In genomic region chr15:57555270-57555669, GRCh38 we compare ENCODE assay signal across 16 cellular contexts. TPM values are rescaled to one million over a fixed set of nuclear protein-coding genes. Genes with fewer than 3 reads are reported as not detected.
DNase-seq lines count a peak whose midpoint lies in the region; ATAC-seq, FAIRE-seq and TF ChIP-seq lines count a peak whose summit lies in the region.
"Had no signal": no experiment of that assay in that cellular context is flagged by ENCODE, and none has a peak within 500 bp of the region (broad histone marks: within the 10 kb centered on the region; RNA-seq: fewer than 3 reads in every experiment).

No MANE protein-coding gene starts in this region.

- WGBS in heart left ventricle, 4 donors: 89 to 96% (median 94%) methylated on average over 3 of the region's 3 CpGs
- WGBS in mesodermal cell (ENCODE audit: insufficient coverage in 2 of 2), 2 experiments: 87 to 100% methylated on average over 3 of the region's 3 CpGs

- intact Hi-C loops in heart left ventricle (cut with DNase I): loop anchor here in 7 of 10 donors (5.0 to 10.0 kb wide), 9 partner anchors 150 to 517 kb away; partner anchors contain the start of genes ALDH1A2 (in 4 of the 7) and POLR2M (in 2 of the 7)
- intact Hi-C loops in cardiac septum (cut with DNase I): loop anchor here (10.0 kb wide), 1 partner anchor 150 kb away; the partner anchor contains the start of gene POLR2M

- H3K36me3 ChIP-seq in heart left ventricle (no peaks in the 10 kb centered on the region), mesodermal cell (ENCODE audit: control insufficient read depth, insufficient read depth, low read length) (peaks cover 12% of the 10 kb centered on the region)
- H3K36me3 ChIP-seq: SJSA1 had no signal

- TF ChIP-seq POLR2A in heart left ventricle (IDR thresholded peaks at IDR 0.05): no peak

- peak; percentile 42 for FAIRE-seq in urothelium cell line (lab: Jason Lieb, UNC)
- FAIRE-seq: D721Med, endometrium had no signal

- H3K27ac ChIP-seq in heart left ventricle (peak overlapping the region in 10 of 12 donors; percentile 30 to 94 (median 85)), caudate nucleus (ENCODE audit: low read depth, low read length) (peak overlapping the region; percentile 64), mesodermal cell (ENCODE audit: low read depth, low read length, severe bottlenecking) (peak overlapping the region; percentile 84)
- H3K27ac ChIP-seq: HL-60, SJSA1 had no signal

- DNase-seq in heart left ventricle: no peak
- DNase-seq in cardiac septum (ENCODE audit: low spot score): no peak
- no peak for DNase-seq in caudate nucleus (lab: John Stamatoyannopoulos, UW)
- DNase-seq in urothelium cell line (ENCODE audit: low spot score): no peak
- DNase-seq in NCI-H1694 treated with DMSO at 0.1 percent for 48 hours (lab: John Stamatoyannopoulos, UW): no peak
- no peak for DNase-seq in HuH-7 (ENCODE audit: low spot score)
- no peak for DNase-seq in stimulated activated CD4-positive, alpha-beta T cell treated with anti-CD3 and anti-CD28 coated beads, Interleukin-1b, Interleukin-23, amount 100 ng/mL, for 48 hours
- DNase-seq: ACHN, activated B cell treated with CpG ODN at 0.5 μM for 24 hours, NCI-H2227 treated with DMSO at 0.1 percent for 48 hours, right lobe of liver had no signal

- H3K27me3 ChIP-seq in heart left ventricle: no peaks in the 10 kb centered on the region
- H3K27me3 ChIP-seq: right lobe of liver, SJSA1 had no signal

- ATAC-seq in heart left ventricle: no peak

- H3K9me3 ChIP-seq in heart left ventricle (no peaks in the 10 kb centered on the region), mesodermal cell (ENCODE audit: control insufficient read depth, low read length) (no peaks in the 10 kb centered on the region)
- H3K9me3 ChIP-seq: right lobe of liver, SJSA1 had no signal

- TF ChIP-seq CTCF in heart left ventricle (IDR thresholded peaks at IDR 0.05): no peak

- H3K4me1 ChIP-seq in heart left ventricle (peaks cover 8 to 60% (median 53%) of the 10 kb centered on the region in 12 donors), mesodermal cell (ENCODE audit: control insufficient read depth, insufficient read depth, low read length, poor library complexity, severe bottlenecking) (peaks cover 55% of the 10 kb centered on the region)

- H3K4me3 ChIP-seq in heart left ventricle (no peak overlapping the region), mesodermal cell (ENCODE audit: extremely low read depth, insufficient read depth, low read length, poor library complexity, severe bottlenecking) (no peak overlapping the region)
- H3K4me3 ChIP-seq: right lobe of liver, SJSA1 had no signal

RNA-seq across cellular contexts. Expression of gene MYZAP, which starts 36.4 kb away (rescaled TPM):
- total RNA-seq in heart left ventricle: 1,000 to 10,000 TPM in 2 of 9 donors, 100 to 1,000 TPM in 7; 359 to 1,065 (median 670) TPM
- polyA plus RNA-seq in heart left ventricle: 100 to 1,000 TPM; 280 to 506 TPM
- total RNA-seq in cardiac septum: 658 TPM
- polyA plus RNA-seq in mesodermal cell (2013, experiment 1 of 2): 12.3 TPM
- polyA plus RNA-seq in mesodermal cell (2013, experiment 2 of 2): 7.7 TPM
- total RNA-seq: SJSA1 had no signal
